ENCODE assay signal across 8 cellular contexts in the genomic region with DNA sequence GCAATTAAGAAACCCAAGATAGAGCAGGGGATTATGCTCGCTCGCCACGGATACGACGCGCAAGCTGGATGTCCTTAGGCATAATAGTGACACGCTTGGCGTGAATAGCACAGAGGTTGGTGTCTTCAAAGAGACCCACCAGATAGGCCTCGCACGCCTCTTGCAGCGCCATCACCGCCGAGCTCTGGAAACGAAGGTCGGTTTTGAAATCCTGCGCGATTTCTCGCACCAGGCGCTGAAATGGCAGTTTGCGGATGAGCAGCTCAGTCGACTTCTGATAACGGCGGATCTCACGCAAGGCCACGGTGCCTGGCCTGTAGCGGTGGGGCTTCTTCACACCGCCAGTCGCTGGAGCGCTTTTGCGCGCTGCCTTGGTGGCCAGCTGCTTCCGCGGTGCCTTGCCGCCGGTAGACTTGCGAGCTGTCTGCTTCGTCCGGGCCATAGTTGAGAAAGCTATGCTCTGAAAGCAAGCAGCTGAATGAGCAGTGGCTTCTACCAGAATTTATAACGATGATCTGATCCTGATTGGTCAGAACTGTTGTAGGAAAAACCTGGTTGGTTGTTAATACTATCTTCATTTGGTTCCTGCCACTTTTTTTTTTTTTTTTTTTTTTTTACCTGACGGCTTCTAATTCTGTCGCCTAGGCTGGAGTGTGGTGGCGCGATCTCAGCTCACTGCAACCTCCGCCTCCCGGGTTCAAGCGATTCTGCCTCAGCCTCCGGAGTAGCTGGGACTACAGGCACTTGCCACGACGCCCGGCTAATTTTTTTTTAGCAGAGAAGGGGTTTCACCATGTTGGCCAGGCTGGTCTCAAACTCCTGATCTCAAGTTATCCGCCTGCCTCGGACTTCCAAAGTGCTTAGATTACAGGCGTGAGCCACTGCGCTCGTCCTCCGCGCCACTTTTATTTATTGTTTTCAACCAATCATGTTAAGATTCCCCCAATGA. TPM values are rescaled to one million over a fixed set of nuclear protein-coding genes. Genes with fewer than 3 reads are reported as not detected.
DNase-seq lines count a peak whose midpoint lies in the region; ATAC-seq, FAIRE-seq and TF ChIP-seq lines count a peak whose summit lies in the region.

No MANE protein-coding gene starts in this region.

- H3K79me2 ChIP-seq in neural progenitor cell (ENCODE audit: low read depth): peaks cover 42% of the 10 kb centered on the region

- DNase-seq in AG09309 (ENCODE audit: low read depth) (peak; percentile 87), NT2/D1 (ENCODE audit: low read depth, low spot score) (no peak), esophagus squamous epithelium (lab: John Stamatoyannopoulos, UW) (no peak), neural progenitor cell (ENCODE audit: low spot score) (peak; percentile 87), frontal cortex (ENCODE audit: low spot score in 2 of 2) (no peak)
- DNase-seq in activated T-cell treated with anti-CD3 and anti-CD28 coated beads, Interleukin-2, amount 50 U/mL, for 4 hours: peak; percentile 52

- no peak overlapping the region for H2AFZ ChIP-seq in neural progenitor cell (replicated peaks)

- H3K4me1 ChIP-seq in NT2/D1 (ENCODE audit: insufficient read depth, insufficient read length) (no peaks in the 10 kb centered on the region), esophagus squamous epithelium (peaks cover 6 to 57% (median 8%) of the 10 kb centered on the region in 3 donors), neural progenitor cell (peaks cover 10% of the 10 kb centered on the region)

- H3K27me3 Mint-ChIP-seq in activated T-cell treated with anti-CD3 and anti-CD28 coated beads, Interleukin-2, amount 50 U/mL, for 4 hours (ENCODE audit: low read depth): no peaks in the 10 kb centered on the region
- peaks cover 13% of the 10 kb centered on the region for H3K27me3 Mint-ChIP-seq in neural progenitor cell (ENCODE audit: insufficient read depth, low read depth)

- ATAC-seq in GM18868 (IDR thresholded peaks at IDR 0.05; ENCODE audit: unreplicated experiment) (peak; percentile 59), HG03064 (IDR thresholded peaks at IDR 0.05; ENCODE audit: low read depth, unreplicated experiment) (peak; percentile 34)
- peak; percentile 35 to 41 for ATAC-seq in activated T-cell treated with anti-CD3 and anti-CD28 coated beads, Interleukin-2, amount 50 U/mL, for 4 hours

- intact Hi-C loops in esophagus squamous epithelium (cut with DNase I): loop anchor here (5.0 to 10.0 kb wide), 2 partner anchors 78 to 726 kb away; a partner anchor contains a TSS

- peak overlapping the region; percentile 93 for H3K4me2 ChIP-seq in neural progenitor cell

- peak in 2 of 4 donors; percentile 92 to 95 for TF ChIP-seq POLR2A in esophagus squamous epithelium (IDR thresholded peaks at IDR 0.05)

- peaks cover 2% of the 10 kb centered on the region for H3K36me3 Mint-ChIP-seq in activated T-cell treated with anti-CD3 and anti-CD28 coated beads, Interleukin-2, amount 50 U/mL, for 4 hours (ENCODE audit: insufficient read depth)
- no peaks in the 10 kb centered on the region for H3K36me3 Mint-ChIP-seq in neural progenitor cell

- peak overlapping the region; percentile 36 for H3K4me3 ChIP-seq in AG09309 (ENCODE audit: control insufficient read depth, low read depth, low read length)
- H3K4me3 ChIP-seq in NT2/D1 (ENCODE audit: insufficient read length, low read depth): peak overlapping the region; percentile 86
- peak overlapping the region; percentile 27 to 75 (median 44) for H3K4me3 ChIP-seq in esophagus squamous epithelium
- peak overlapping the region; percentile 97 for H3K4me3 ChIP-seq in neural progenitor cell

- H3K4me1 Mint-ChIP-seq in activated T-cell treated with anti-CD3 and anti-CD28 coated beads, Interleukin-2, amount 50 U/mL, for 4 hours (ENCODE audit: low read depth): peaks cover 30% of the 10 kb centered on the region
- H3K4me1 Mint-ChIP-seq in neural progenitor cell: peaks cover 30% of the 10 kb centered on the region

- H3K9me3 ChIP-seq in NT2/D1 (ENCODE audit: insufficient read depth, low read length): no peaks in the 10 kb centered on the region
- no peaks in the 10 kb centered on the region for H3K9me3 ChIP-seq in esophagus squamous epithelium
- no peaks in the 10 kb centered on the region for H3K9me3 ChIP-seq in neural progenitor cell (ENCODE audit: low read depth)

- FAIRE-seq in frontal cortex (lab: Jason Lieb, UNC): no peak

- peaks cover 7% of the 10 kb centered on the region for H4K20me1 ChIP-seq in neural progenitor cell (ENCODE audit: low read depth)

- peaks cover 3% of the 10 kb centered on the region for H3K9me3 Mint-ChIP-seq in activated T-cell treated with anti-CD3 and anti-CD28 coated beads, Interleukin-2, amount 50 U/mL, for 4 hours
- no peaks in the 10 kb centered on the region for H3K9me3 Mint-ChIP-seq in neural progenitor cell

- H3K27ac ChIP-seq in esophagus squamous epithelium (peak overlapping the region; percentile 55 to 75 (median 68)), neural progenitor cell (peak overlapping the region; percentile 62)

- H3K27me3 ChIP-seq in NT2/D1 (ENCODE audit: insufficient read depth, insufficient read length) (no peaks in the 10 kb centered on the region), esophagus squamous epithelium (peaks cover 0 to 62% (median 3%) of the 10 kb centered on the region in 4 donors), neural progenitor cell (no peaks in the 10 kb centered on the region)

- H3K9ac ChIP-seq in NT2/D1 (ENCODE audit: insufficient read length, low read depth) (peak overlapping the region; percentile 92), neural progenitor cell (no peak overlapping the region)

- H3K36me3 ChIP-seq in NT2/D1 (ENCODE audit: insufficient read depth, insufficient read length, low read length): no peaks in the 10 kb centered on the region
- no peaks in the 10 kb centered on the region for H3K36me3 ChIP-seq in esophagus squamous epithelium
- no peaks in the 10 kb centered on the region for H3K36me3 ChIP-seq in neural progenitor cell

- H3K4me3 Mint-ChIP-seq in activated T-cell treated with anti-CD3 and anti-CD28 coated beads, Interleukin-2, amount 50 U/mL, for 4 hours: peak overlapping the region; percentile 70
- H3K4me3 Mint-ChIP-seq in neural progenitor cell: no peak overlapping the region

- H3K27ac Mint-ChIP-seq in neural progenitor cell: peak overlapping the region; percentile 88

- TF ChIP-seq CTCF in AG09309 (IDR thresholded peaks at IDR 0.05; ENCODE audit: control insufficient read depth, insufficient read depth, low read depth, low read length, missing control alignments) (peak; percentile 4), esophagus squamous epithelium (IDR thresholded peaks at IDR 0.05) (peak in 1 of 6 experiments; percentile 5), neural progenitor cell (IDR thresholded peaks at IDR 0.05) (no peak)

- peaks cover 73% of the 10 kb centered on the region for H3F3A ChIP-seq in neural progenitor cell (ENCODE audit: low read depth)

- 2 to 4% methylated on average over 40 to 54 of the region's 57 CpGs for WGBS in esophagus squamous epithelium, 2 donors

RNA-seq across cellular contexts. Expression of gene OR2B2, which starts 21.6 kb away (rescaled TPM):
- not detected for total RNA-seq in activated T-cell treated with anti-CD3 and anti-CD28 coated beads, Interleukin-2, amount 50 U/mL, for 4 hours
- not detected for total RNA-seq in esophagus squamous epithelium
- not detected in 2 replicates for total RNA-seq in neural progenitor cell (ENCODE audit: low replicate concordance)
- total RNA-seq in frontal cortex: not detected

Comparison
In these comparisons a context has a peak if more than half of its experiments do, and no peak if none do; other contexts are left out.
1. DNase-seq: peak in AG09309 (single experiment), activated T-cell treated with anti-CD3 and anti-CD28 coated beads, Interleukin-2, amount 50 U/mL, for 4 hours (single experiment) and neural progenitor cell (single experiment); none in NT2/D1 (single experiment), esophagus squamous epithelium (single experiment) and frontal cortex (0 of 2).
2. H3K4me3 ChIP-seq: peak in every context shown above with its lines; median percentile 97 in neural progenitor cell; 86 in NT2/D1; 44 in esophagus squamous epithelium; 36 in AG09309.
3. Peak in every context shown above with its lines, with median percentiles within 50 percentile points of each other: ATAC-seq.